18 cellular contexts compared by ENCODE assay signal in genomic region chr5:127801751-127802476, GRCh38.
DNase-seq lines count a peak whose midpoint lies in the region; ATAC-seq, FAIRE-seq and TF ChIP-seq lines count a peak whose summit lies in the region.
"Had no signal": no experiment of that assay in that cellular context is flagged by ENCODE, and none has a peak within 500 bp of the region (broad histone marks: within the 10 kb centered on the region; RNA-seq: fewer than 3 reads in every experiment).

No MANE protein-coding gene starts in this region.

- H3K79me1 ChIP-seq in H1 (ENCODE audit: low read depth, low read length), result no peaks in the 10 kb centered on the region

- H3K4me3 ChIP-seq in MG63 (no peak overlapping the region), H1 (ENCODE audit: extremely low read depth in 1 of 4, insufficient read depth in 2 of 4, low read depth in 3 of 4, low read length in 4 of 4) (no peak overlapping the region), mucosa of descending colon (no peak overlapping the region)
- H3K4me3 ChIP-seq: cardiac muscle cell had no signal

- DNase-seq in DMS53 treated with DMSO at 0.1 percent for 48 hours (lab: John Stamatoyannopoulos, UW; ENCODE audit: unreplicated experiment) (peak; percentile 20), MG63 (peak; percentile 42), H1 (ENCODE audit: low read depth in 1 of 2, low spot score in 2 of 2) (no peak), mucosa of descending colon (no peak), GM19240 (ENCODE audit: insufficient read length, low spot score) (no peak)
- DNase-seq in activated naive CD4-positive, alpha-beta T cell treated with anti-CD3 and anti-CD28 coated beads, Interleukin-2, amount 50 U/mL, for 72 hours (ENCODE audit: low spot score in 2 of 2), result no peak
- DNase-seq: activated CD4-positive, alpha-beta T cell treated with anti-CD3 and anti-CD28 coated beads for 4 hours; activated naive CD4-positive, alpha-beta T cell treated with anti-CD3 and anti-CD28 coated beads for 36 hours; effector memory CD8-positive, alpha-beta T cell; H7; NCI-H1092 treated with DMSO at 0.1 percent for 48 hours; nephron progenitor cell; SIG-M5; T-helper 9 cell had no signal

- H3K4me2 ChIP-seq in H1 (ENCODE audit: insufficient read depth in 1 of 2, low read depth in 2 of 2, low read length in 2 of 2), result no peak overlapping the region

- peak; percentile 51 for ATAC-seq in mucosa of descending colon
- ATAC-seq in activated naive CD4-positive, alpha-beta T cell treated with anti-CD3 and anti-CD28 coated beads, Interleukin-2, amount 50 U/mL, for 72 hours, result no peak
- no peak for ATAC-seq in GM18519 (IDR thresholded peaks at IDR 0.05; ENCODE audit: low FRiP score, unreplicated experiment)
- ATAC-seq in GM21526 (IDR thresholded peaks at IDR 0.05; ENCODE audit: low FRiP score, unreplicated experiment), result no peak
- ATAC-seq: effector memory CD8-positive, alpha-beta T cell had no signal

- H2AK5ac ChIP-seq in H1 (ENCODE audit: low read depth, low read length), result no peak overlapping the region

- H3K27me3 ChIP-seq in MG63 (no peaks in the 10 kb centered on the region), H1 (replicated peaks in 1 of 4; ENCODE audit: control insufficient read depth in 3 of 4, extremely low read depth in 1 of 4, insufficient read depth in 3 of 4, low read length in 3 of 4) (no peaks in the 10 kb centered on the region)
- H3K27me3 ChIP-seq: cardiac muscle cell had no signal

- TF ChIP-seq RAD21 in H1 (IDR thresholded peaks at IDR 0.05 in 1 of 2, conservative IDR thresholded peaks at IDR 0.05 in 1 of 2; ENCODE audit: low read depth in 2 of 2, low read length in 2 of 2), result no peak

- H3K4ac ChIP-seq in H1 (replicated peaks; ENCODE audit: insufficient read length, low read depth, low read length), result no peak overlapping the region

- H3K27ac Mint-ChIP-seq in activated naive CD4-positive, alpha-beta T cell treated with anti-CD3 and anti-CD28 coated beads, Interleukin-2, amount 50 U/mL, for 72 hours, result no peak overlapping the region
- H3K27ac Mint-ChIP-seq: activated naive CD4-positive, alpha-beta T cell treated with anti-CD3 and anti-CD28 coated beads for 36 hours; B cell; effector memory CD8-positive, alpha-beta T cell; nephron progenitor cell had no signal

- TF ChIP-seq CTCF in H1 (IDR thresholded peaks at IDR 0.05; ENCODE audit: control extremely low read depth in 1 of 3, insufficient read depth in 1 of 3, low read depth in 1 of 3, low read length in 3 of 3) (no peak), mucosa of descending colon (IDR thresholded peaks at IDR 0.05) (no peak)

- H3K9me3 Mint-ChIP-seq in activated naive CD4-positive, alpha-beta T cell treated with anti-CD3 and anti-CD28 coated beads, Interleukin-2, amount 50 U/mL, for 72 hours, result no peaks in the 10 kb centered on the region
- H3K9me3 Mint-ChIP-seq: activated naive CD4-positive, alpha-beta T cell treated with anti-CD3 and anti-CD28 coated beads for 36 hours; effector memory CD8-positive, alpha-beta T cell; nephron progenitor cell had no signal

- no peak overlapping the region for H3K23ac ChIP-seq in H1 (ENCODE audit: insufficient read length)

- no peak overlapping the region for H3K9ac ChIP-seq in H1 (replicated peaks in 1 of 4; ENCODE audit: extremely low read depth in 1 of 4, low read depth in 3 of 4, low read length in 3 of 4)

- H3K9me3 ChIP-seq in MG63 (no peaks in the 10 kb centered on the region), H1 (ENCODE audit: insufficient read depth in 2 of 2, low read depth in 1 of 2, low read length in 1 of 2) (no peaks in the 10 kb centered on the region), mucosa of descending colon (no peaks in the 10 kb centered on the region)

- no peak overlapping the region; the same call in 1 of the 2 replicates for H2BK15ac ChIP-seq in H1 (ENCODE audit: low read length)

- H4K8ac ChIP-seq in H1 (ENCODE audit: extremely low read depth, insufficient read depth, low read length), result no peak overlapping the region

- H3K36me3 ChIP-seq in MG63, result no peaks in the 10 kb centered on the region
- H3K36me3 ChIP-seq in H1 (ENCODE audit: control insufficient read depth in 2 of 4, insufficient read depth in 4 of 4, low read length in 3 of 4), result no peaks in the 10 kb centered on the region
- no peaks in the 10 kb centered on the region for H3K36me3 ChIP-seq in mucosa of descending colon (ENCODE audit: low read depth)
- H3K36me3 ChIP-seq: cardiac muscle cell had no signal

- H3K36me3 Mint-ChIP-seq in activated naive CD4-positive, alpha-beta T cell treated with anti-CD3 and anti-CD28 coated beads, Interleukin-2, amount 50 U/mL, for 72 hours, result no peaks in the 10 kb centered on the region

- no peak overlapping the region for H3K18ac ChIP-seq in H1 (ENCODE audit: extremely low read depth, low read length)

- H2AFZ ChIP-seq in H1 (ENCODE audit: low read length), result no peak overlapping the region

- H3K23me2 ChIP-seq in H1 (ENCODE audit: low read depth, low read length), result no peaks in the 10 kb centered on the region

- intact Hi-C loops in mucosa of descending colon (cut with DNase I, micrococcal nuclease), result no loop called here

- no peak overlapping the region for H4K5ac ChIP-seq in H1 (ENCODE audit: insufficient read length, low read depth, low read length)

- no peak overlapping the region for H4K91ac ChIP-seq in H1 (replicated peaks; ENCODE audit: insufficient read length, low read length)

- H3K4me1 ChIP-seq in H1 (replicated peaks in 1 of 4; ENCODE audit: control insufficient read depth in 3 of 4, insufficient read depth in 4 of 4, low read length in 3 of 4), result no peaks in the 10 kb centered on the region
- H3K4me1 ChIP-seq in mucosa of descending colon (ENCODE audit: low read depth), result peaks cover 3% of the 10 kb centered on the region

- 93% methylated on average over 2 of the region's 2 CpGs; no CpG with 5 or more reads in 1 of the 2 experiments for WGBS in H1 (ENCODE audit: extremely low coverage in 1 of 2, insufficient coverage in 1 of 2, insufficient read length in 1 of 2, insufficient replicate concordance in 2 of 2, low coverage in 1 of 2, low lambda C conversion rate in 2 of 2, missing lambda C conversion rate in 1 of 2), 2 experiments

- POLR2A ChIA-PET in H1 (lab: Charles Lee; ENCODE audit: partially characterized antibody), result no interaction called here

- no peak overlapping the region for H2BK5ac ChIP-seq in H1 (ENCODE audit: low read depth, low read length)

- H3K27ac ChIP-seq in H1 (ENCODE audit: low read depth, low read length), result no peak overlapping the region
- H3K27ac ChIP-seq: cardiac muscle cell had no signal

- CTCF ChIA-PET in H1 (lab: Charles Lee; ENCODE audit: partially characterized antibody), result interaction anchor here (1.1 to 1.8 kb wide), 2 partner anchors 43 to 63 kb away, joined by 3 to 6 read pairs; no protein-coding TSS in a partner anchor

- no peak for TF ChIP-seq POLR2A in H1 (IDR thresholded peaks at IDR 0.05; ENCODE audit: control extremely low read depth in 1 of 2, low read depth in 2 of 2, low read length in 2 of 2)

- H3K14ac ChIP-seq in H1 (ENCODE audit: insufficient read length), result no peak overlapping the region

- no peak overlapping the region for H2BK12ac ChIP-seq in H1 (ENCODE audit: low read depth, low read length)

- FAIRE-seq in H1 (lab: Jason Lieb, UNC), result no peak

- H4K20me1 ChIP-seq in H1 (replicated peaks in 1 of 2; ENCODE audit: control insufficient read depth in 1 of 2, insufficient read depth in 2 of 2, low read length in 2 of 2), result no peaks in the 10 kb centered on the region

- H3K56ac ChIP-seq in H1 (replicated peaks; ENCODE audit: insufficient read length, low read depth, low read length), result no peak overlapping the region

- TF ChIP-seq EP300 in H1 (IDR thresholded peaks at IDR 0.05; ENCODE audit: borderline replicate concordance in 1 of 2, low read depth in 2 of 2, low read length in 2 of 2), result no peak

- no peak overlapping the region for H2BK120ac ChIP-seq in H1 (replicated peaks; ENCODE audit: low read depth, low read length)

- H3K79me2 ChIP-seq in H1 (ENCODE audit: control insufficient read depth in 1 of 2, insufficient read depth in 2 of 2, low read length in 2 of 2), result no peaks in the 10 kb centered on the region

- H2BK20ac ChIP-seq in H1 (ENCODE audit: low read length), result no peak overlapping the region

TF ChIP-seq in H1, 55 proteins besides CTCF, POLR2A, EP300 and RAD21:
- TF ChIP-seq SRF (IDR thresholded peaks at IDR 0.05; ENCODE audit: low read depth, low read length), result peak; percentile 68
- no peak for TF ChIP-seq GABPA (IDR thresholded peaks at IDR 0.05; ENCODE audit: borderline replicate concordance, insufficient read depth, low read length)

Comparison
In these comparisons a context has a peak if more than half of its experiments do, and no peak if none do; other contexts are left out.
1. DNase-seq: peak in DMS53 treated with DMSO at 0.1 percent for 48 hours (single experiment) and MG63 (single experiment); none in H1 (0 of 2), mucosa of descending colon (0 of 3), activated naive CD4-positive, alpha-beta T cell treated with anti-CD3 and anti-CD28 coated beads, Interleukin-2, amount 50 U/mL, for 72 hours (0 of 2) and GM19240 (single experiment).